8 cellular contexts compared by ENCODE assay signal in genomic region chrX:110001702-110002299, GRCh38. TPM values are rescaled to one million over a fixed set of nuclear protein-coding genes. Genes with fewer than 3 reads are reported as not detected.
DNase-seq lines count a peak whose midpoint lies in the region; TF ChIP-seq lines count a peak whose summit lies in the region.

No MANE protein-coding gene starts in this region.

- no peak for TF ChIP-seq CTCF in DOHH2 (IDR thresholded peaks at IDR 0.05; ENCODE audit: low read depth, low read length, poor library complexity, severe bottlenecking)
- TF ChIP-seq CTCF in choroid plexus epithelial cell (conservative IDR thresholded peaks at IDR 0.05; ENCODE audit: low read depth, low read length): no peak
- TF ChIP-seq CTCF in neural progenitor cell (IDR thresholded peaks at IDR 0.05): no peak

- H3K27me3 ChIP-seq in DOHH2 (ENCODE audit: control insufficient read depth, low read length) (no peaks in the 10 kb centered on the region), neural progenitor cell (no peaks in the 10 kb centered on the region)

- H3K9me2 ChIP-seq in DOHH2 (replicated peaks; ENCODE audit: control insufficient read depth, low read length): no peaks in the 10 kb centered on the region

- H2AFZ ChIP-seq in neural progenitor cell (replicated peaks): peak overlapping the region; percentile 72

- H3K36me3 ChIP-seq in DOHH2 (ENCODE audit: control insufficient read depth, low read length) (no peaks in the 10 kb centered on the region), neural progenitor cell (no peaks in the 10 kb centered on the region)

- H3K4me2 ChIP-seq in DOHH2 (ENCODE audit: low read length) (peak overlapping the region; percentile 74), neural progenitor cell (peak overlapping the region; percentile 83)

- peak; percentile 56 for DNase-seq in KG1 (lab: John Stamatoyannopoulos, UW)
- no peak for DNase-seq in choroid plexus epithelial cell (ENCODE audit: low read depth)
- no peak for DNase-seq in neural progenitor cell (ENCODE audit: low spot score)
- no peak for DNase-seq in DMS 273 (lab: John Stamatoyannopoulos, UW; ENCODE audit: unreplicated experiment)
- no peak for DNase-seq in NCI-H2196 treated with DMSO at 0.1 percent for 48 hours (lab: John Stamatoyannopoulos, UW; ENCODE audit: unreplicated experiment)
- no peak for DNase-seq in NCI-H1694 treated with DMSO at 0.1 percent for 48 hours (lab: John Stamatoyannopoulos, UW)
- no peak for DNase-seq in SW480 (ENCODE audit: low spot score)

- H3K9me3 ChIP-seq in DOHH2 (ENCODE audit: control insufficient read depth, insufficient read depth, low read length) (no peaks in the 10 kb centered on the region), neural progenitor cell (ENCODE audit: low read depth) (no peaks in the 10 kb centered on the region)

- H4K20me1 ChIP-seq in DOHH2 (ENCODE audit: control insufficient read depth, insufficient read depth, low read depth, low read length) (no peaks in the 10 kb centered on the region), neural progenitor cell (ENCODE audit: low read depth) (peaks cover 8% of the 10 kb centered on the region)

- H3K9ac ChIP-seq in neural progenitor cell: no peak overlapping the region

- peak overlapping the region; percentile 90 for H3K27ac Mint-ChIP-seq in neural progenitor cell

- peaks cover 6% of the 10 kb centered on the region for H3K79me2 ChIP-seq in DOHH2 (ENCODE audit: control insufficient read depth, low read length)
- peaks cover 7% of the 10 kb centered on the region for H3K79me2 ChIP-seq in neural progenitor cell (ENCODE audit: low read depth)

- H3K4me3 ChIP-seq in DOHH2 (ENCODE audit: low read length) (peak overlapping the region; percentile 82), choroid plexus epithelial cell (ENCODE audit: low read depth, low read length) (peak overlapping the region; percentile 70), neural progenitor cell (peak overlapping the region; percentile 63)

- H3K4me1 Mint-ChIP-seq in neural progenitor cell: peaks cover 52% of the 10 kb centered on the region

- H3F3A ChIP-seq in DOHH2 (ENCODE audit: control insufficient read depth, insufficient read depth) (no peaks in the 10 kb centered on the region), neural progenitor cell (ENCODE audit: low read depth) (no peaks in the 10 kb centered on the region)

- H3K27ac ChIP-seq in DOHH2 (ENCODE audit: low read depth, low read length) (peak overlapping the region; percentile 49; the same call in 1 of the 2 replicates), neural progenitor cell (no peak overlapping the region)

- peaks cover under 1% of the 10 kb centered on the region for H3K9me3 Mint-ChIP-seq in neural progenitor cell

- H3K4me1 ChIP-seq in DOHH2 (ENCODE audit: control insufficient read depth, low read length) (peaks cover 16% of the 10 kb centered on the region), neural progenitor cell (no peaks in the 10 kb centered on the region)

- peaks cover 6% of the 10 kb centered on the region for H3K36me3 Mint-ChIP-seq in neural progenitor cell

- H3K4me3 Mint-ChIP-seq in neural progenitor cell: peak overlapping the region; percentile 91

- peaks cover 7% of the 10 kb centered on the region for H3K27me3 Mint-ChIP-seq in neural progenitor cell (ENCODE audit: insufficient read depth, low read depth)

RNA-seq across cellular contexts. Expression of gene TMEM164, which starts 1.1 kb away (rescaled TPM):
- 15.5 and 23.9 TPM in 2 replicates for total RNA-seq in neural progenitor cell (ENCODE audit: low replicate concordance)
